Comparison of ENCODE assay signal across 8 cellular contexts in genomic region chr4:127732623-127733199, GRCh38. TPM values are rescaled to one million over a fixed set of nuclear protein-coding genes. Genes with fewer than 3 reads are reported as not detected.
DNase-seq lines count a peak whose midpoint lies in the region; ATAC-seq and TF ChIP-seq lines count a peak whose summit lies in the region.

No MANE protein-coding gene starts in this region.

- CTCF ChIA-PET in PC-9 (lab: Charles Lee) = interaction anchor here (0.6 to 1.5 kb wide), 4 partner anchors 102 to 135 kb away, joined by 3 to 5 read pairs (median 4); no protein-coding TSS in a partner anchor

- H3K4me2 ChIP-seq in DND-41 (ENCODE audit: insufficient read depth, low read length) = no peak overlapping the region
- H3K4me2 ChIP-seq in PC-9 = peak overlapping the region; percentile 3; the same call in 1 of the 2 replicates

- no peaks in the 10 kb centered on the region for H3K9me3 Mint-ChIP-seq in osteocyte (ENCODE audit: unreplicated experiment)

- TF ChIP-seq CTCF in DND-41 (IDR thresholded peaks at IDR 0.05; ENCODE audit: borderline replicate concordance, extremely low read depth, low read length, poor library complexity, severe bottlenecking) (peak; percentile 71), PC-9 (conservative IDR thresholded peaks at IDR 0.05) (peak; percentile 92), esophagus squamous epithelium (IDR thresholded peaks at IDR 0.05) (peak in 5 of 6 experiments; percentile 42 to 66 (median 52)), osteocyte (IDR thresholded peaks at IDR 0.05) (peak; percentile 68)

- no peaks in the 10 kb centered on the region for H3F3A ChIP-seq in PC-9 (ENCODE audit: insufficient read depth, low read depth)

- TF ChIP-seq POLR2A in esophagus squamous epithelium (IDR thresholded peaks at IDR 0.05) = no peak

- H3K27me3 Mint-ChIP-seq in osteocyte (ENCODE audit: unreplicated experiment) = peaks cover 9% of the 10 kb centered on the region

- no peak for DNase-seq in DND-41
- peak; percentile 81 for DNase-seq in HT-29 (ENCODE audit: low spot score)
- DNase-seq in PC-9 = peak; percentile 5 to 71
- no peak for DNase-seq in esophagus squamous epithelium (lab: John Stamatoyannopoulos, UW)
- DNase-seq in osteocyte (ENCODE audit: extremely low spot score, unreplicated experiment) = no peak
- DNase-seq in stimulated activated CD4-positive, alpha-beta T cell treated with anti-CD3 and anti-CD28 coated beads, Interleukin-2, amount 100 ng/mL, for 48 hours = no peak
- DNase-seq in mucosa of gallbladder (ENCODE audit: low spot score) = no peak

- no peaks in the 10 kb centered on the region for H3K9me2 ChIP-seq in PC-9 (ENCODE audit: insufficient read depth)

- WGBS in esophagus squamous epithelium, 2 donors = 8 to 12% methylated on average over 7 of the region's 7 CpGs

- H3K79me2 ChIP-seq in DND-41 (ENCODE audit: insufficient read depth, low read length) (no peaks in the 10 kb centered on the region), PC-9 (ENCODE audit: low read depth) (no peaks in the 10 kb centered on the region)

- no peak overlapping the region for H3K27ac Mint-ChIP-seq in osteocyte (ENCODE audit: unreplicated experiment)

- H2AFZ ChIP-seq in DND-41 (ENCODE audit: low read depth, low read length) = no peak overlapping the region
- no peak overlapping the region for H2AFZ ChIP-seq in PC-9

- no peaks in the 10 kb centered on the region for H3K36me3 Mint-ChIP-seq in osteocyte (ENCODE audit: unreplicated experiment)

- H3K4me1 ChIP-seq in DND-41 (ENCODE audit: insufficient read depth, low read length) (no peaks in the 10 kb centered on the region), PC-9 (replicated peaks; ENCODE audit: insufficient read depth) (no peaks in the 10 kb centered on the region), esophagus squamous epithelium (no peaks in the 10 kb centered on the region)

- H3K4me3 Mint-ChIP-seq in osteocyte (ENCODE audit: unreplicated experiment) = no peak overlapping the region

- no peak overlapping the region for H3K27ac ChIP-seq in DND-41 (ENCODE audit: low read length)
- H3K27ac ChIP-seq in PC-9 = no peak overlapping the region
- no peak overlapping the region for H3K27ac ChIP-seq in esophagus squamous epithelium

- no peaks in the 10 kb centered on the region for H3K36me3 ChIP-seq in DND-41 (ENCODE audit: insufficient read depth, low read length)
- no peaks in the 10 kb centered on the region for H3K36me3 ChIP-seq in PC-9 (ENCODE audit: low read depth)
- no peaks in the 10 kb centered on the region for H3K36me3 ChIP-seq in esophagus squamous epithelium

- H3K27me3 ChIP-seq in DND-41 (ENCODE audit: insufficient read depth, low read length, poor library complexity) (no peaks in the 10 kb centered on the region), PC-9 (ENCODE audit: insufficient read depth, low read depth) (no peaks in the 10 kb centered on the region), esophagus squamous epithelium (no peaks in the 10 kb centered on the region)

- H3K9ac ChIP-seq in DND-41 (ENCODE audit: low read depth, low read length) = no peak overlapping the region

- H3K9me3 ChIP-seq in DND-41 (ENCODE audit: insufficient read depth, low read length, severe bottlenecking) = no peaks in the 10 kb centered on the region
- no peaks in the 10 kb centered on the region for H3K9me3 ChIP-seq in PC-9 (ENCODE audit: insufficient read depth, low read depth)
- no peaks in the 10 kb centered on the region for H3K9me3 ChIP-seq in esophagus squamous epithelium

- ATAC-seq in DND-41 (ENCODE audit: insufficient read depth, low read depth) = peak; percentile 85; the same call in 2 of the 3 replicates
- peak; percentile 82 for ATAC-seq in GM19467 (IDR thresholded peaks at IDR 0.05; ENCODE audit: unreplicated experiment)

- H3K4me1 Mint-ChIP-seq in osteocyte (ENCODE audit: unreplicated experiment) = no peaks in the 10 kb centered on the region

- BruUV-seq in PC-9 (replicated peaks; lab: Mats Ljungman, UMichigan) = no TSS peak

- H4K20me1 ChIP-seq in DND-41 (ENCODE audit: insufficient read depth, low read length) (no peaks in the 10 kb centered on the region), PC-9 (ENCODE audit: insufficient read depth) (no peaks in the 10 kb centered on the region)

- H3K4me3 ChIP-seq in DND-41 (ENCODE audit: low read depth in 1 of 2, low read length in 2 of 2) (no peak overlapping the region), PC-9 (no peak overlapping the region), esophagus squamous epithelium (no peak overlapping the region)

- POLR2A ChIA-PET in PC-9 (lab: Charles Lee; ENCODE audit: unreplicated experiment) = interaction anchor here (0.6 kb wide), 1 partner anchor 94 kb away, joined by 3 read pairs; no protein-coding TSS in a partner anchor

- intact Hi-C loops in PC-9 (cut with micrococcal nuclease; ENCODE audit: unreplicated experiment) = loop anchor here (1.0 to 5.0 kb wide), 2 partner anchors 110 to 127 kb away; no protein-coding TSS in a partner anchor
- intact Hi-C loops in esophagus squamous epithelium (cut with DNase I) = loop anchor here (5.0 kb wide), 1 partner anchor 125 kb away; no protein-coding TSS in a partner anchor

RNA-seq across cellular contexts. Expression of gene SLC25A31, which starts 2.5 kb away (rescaled TPM):
- not detected in 2 replicates for total RNA-seq in HT-29 (2014; rRNA removed; shearing (Covaris generic))
- total RNA-seq in PC-9 (2021) (not detected in 2 replicates), esophagus squamous epithelium (not detected), osteocyte (not detected in 2 replicates), mucosa of gallbladder (not detected)

RNA-seq across cellular contexts. Expression of gene HSPA4L, which starts 49.4 kb away (rescaled TPM):
- 7.7 and 8.1 TPM in 2 replicates for total RNA-seq in HT-29 (2014; rRNA removed; shearing (Covaris generic))
- total RNA-seq in PC-9 (2021) (4.6 and 5.1 TPM in 2 replicates), esophagus squamous epithelium (10 to 100 TPM; 19.8 to 45.4 (median 26.7) TPM), osteocyte (1.7 and 2.5 TPM in 2 replicates), mucosa of gallbladder (13.1 TPM)

Comparison
In these comparisons a context has a peak if more than half of its experiments do, and no peak if none do; other contexts are left out.
1. DNase-seq: peak in HT-29 (single experiment) and PC-9 (2 of 2); none in DND-41 (single experiment), esophagus squamous epithelium (single experiment), osteocyte (single experiment), stimulated activated CD4-positive, alpha-beta T cell treated with anti-CD3 and anti-CD28 coated beads, Interleukin-2, amount 100 ng/mL, for 48 hours (0 of 2) and mucosa of gallbladder (single experiment).
2. Peak in every context shown above with its lines, with median percentiles within 50 percentile points of each other: CTCF ChIP-seq.